ENCODE assay signal across 1 cellular context in the genomic region with DNA sequence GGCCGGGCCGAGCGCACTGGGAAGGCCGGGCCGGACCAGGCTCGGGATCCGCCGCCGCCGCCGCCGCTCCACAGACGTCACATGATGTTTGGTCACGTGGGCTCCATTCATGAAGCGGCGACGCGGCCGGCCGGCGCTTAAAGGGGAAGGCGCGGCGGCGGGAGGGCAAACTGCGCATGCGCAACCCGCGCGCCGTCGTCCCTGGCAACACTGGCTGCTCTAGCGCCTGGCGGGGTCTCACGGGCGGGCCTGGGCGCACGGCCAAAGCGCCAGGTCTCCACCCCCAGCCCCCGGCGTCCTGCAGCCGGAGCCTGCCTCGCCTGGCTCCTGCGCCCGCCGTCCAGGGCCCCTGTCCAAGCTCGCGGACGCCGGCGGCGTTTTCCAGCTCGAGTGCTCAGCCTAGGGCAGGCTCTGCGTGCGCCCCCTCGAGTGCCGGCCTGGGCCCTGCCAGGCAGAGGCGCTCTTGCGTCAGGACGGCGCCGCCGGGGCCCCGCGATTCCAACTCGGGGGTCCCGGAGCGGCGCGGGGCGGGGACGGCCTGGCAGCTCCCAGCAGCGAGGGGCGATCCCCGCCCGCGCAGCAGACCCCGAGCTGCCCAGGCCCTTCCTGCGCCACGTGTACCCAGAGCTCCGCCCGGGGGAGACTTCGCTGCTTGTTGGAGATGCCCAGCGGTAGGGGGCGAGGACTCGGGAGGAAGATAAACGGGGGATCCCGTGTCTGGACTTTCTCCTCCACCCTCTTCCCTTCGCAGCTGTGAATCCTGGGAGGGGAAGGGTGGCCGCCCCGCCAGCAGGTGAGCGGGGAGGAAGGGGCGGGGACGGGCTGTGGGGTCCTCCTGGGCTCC.
A peak's percentile ranks its signal among the peaks of the same experiment; 100 is the strongest.
TF ChIP-seq lines count a peak whose summit lies in the region.

A gene (minus strand): TSS at position 83 of the 844 bp plus-strand sequence. CDS start 4,550 bp downstream, outside the sequence.

TF ChIP-seq in IMR-90, 13 proteins besides CTCF, POLR2A, EP300 and RAD21 (continued from another document):
- TF ChIP-seq, protein P1, sequence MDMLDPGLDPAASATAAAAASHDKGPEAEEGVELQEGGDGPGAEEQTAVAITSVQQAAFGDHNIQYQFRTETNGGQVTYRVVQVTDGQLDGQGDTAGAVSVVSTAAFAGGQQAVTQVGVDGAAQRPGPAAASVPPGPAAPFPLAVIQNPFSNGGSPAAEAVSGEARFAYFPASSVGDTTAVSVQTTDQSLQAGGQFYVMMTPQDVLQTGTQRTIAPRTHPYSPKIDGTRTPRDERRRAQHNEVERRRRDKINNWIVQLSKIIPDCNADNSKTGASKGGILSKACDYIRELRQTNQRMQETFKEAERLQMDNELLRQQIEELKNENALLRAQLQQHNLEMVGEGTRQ (IDR thresholded peaks at IDR 0.05; ENCODE audit: low read depth, low read length), result peak; percentile 99
- TF ChIP-seq MXI1 (IDR thresholded peaks at IDR 0.05; ENCODE audit: borderline replicate concordance, low read depth, low read length), result peak; percentile 40; the same call in 1 of the 2 replicates
- TF ChIP-seq CEBPB (IDR thresholded peaks at IDR 0.05; ENCODE audit: low read depth, low read length), result peak; percentile 28; the same call in 1 of the 2 replicates
TF ChIP-seq in IMR-90: peak in this region for 5.
